14 cellular contexts compared by ENCODE assay signal in genomic region chr11:95157824-95158223, GRCh38.
DNase-seq lines count a peak whose midpoint lies in the region; ATAC-seq and TF ChIP-seq lines count a peak whose summit lies in the region.
"Had no signal": no experiment of that assay in that cellular context is flagged by ENCODE, and none has a peak within 500 bp of the region (broad histone marks: within the 10 kb centered on the region; RNA-seq: fewer than 3 reads in every experiment).

No MANE protein-coding gene starts in this region.

- H3K27ac ChIP-seq in left lung (peak overlapping the region in 1 of 2 donors; percentile 34), thymus (ENCODE audit: low read depth) (peak overlapping the region; percentile 59)
- H3K27ac ChIP-seq: foreskin keratinocyte had no signal

- H3K4me3 Mint-ChIP-seq in activated T-cell treated with anti-CD3 and anti-CD28 coated beads, Interleukin-2, amount 50 U/mL, for 72 hours: no peak overlapping the region
- H3K4me3 Mint-ChIP-seq in activated T-helper 2 cell treated with anti-CD3 and anti-CD28 coated beads, Interferon-gamma antibody, Interleukin-2, Interleukin-4, amounts not matched to agents 10 μg/mL and 5 μg/mL and 100 μg/mL, durations not matched to agents 14 hours and 24 hours and 36 hours (ENCODE audit: low read depth): no peak overlapping the region
- H3K4me3 Mint-ChIP-seq: type B pancreatic cell had no signal

- DNase-seq in activated T-cell treated with anti-CD3 and anti-CD28 coated beads, Interleukin-2, amount 50 U/mL, for 72 hours: no peak
- DNase-seq in activated T-cell treated with anti-CD3 and anti-CD28 coated beads, Interleukin-2, amount 50 U/mL, for 48 hours: no peak
- no peak for DNase-seq in activated T-helper 2 cell treated with anti-CD3 and anti-CD28 coated beads, Interferon-gamma antibody, Interleukin-2, Interleukin-4, amounts not matched to agents 10 μg/mL and 5 μg/mL and 100 μg/mL, durations not matched to agents 14 hours and 24 hours and 36 hours (ENCODE audit: low spot score)
- DNase-seq in left lung (no peak), NOMO-1 treated with DMSO at 0.1 percent for 48 hours (lab: John Stamatoyannopoulos, UW; ENCODE audit: unreplicated experiment) (no peak), NCI-H748 (lab: John Stamatoyannopoulos, UW; ENCODE audit: unreplicated experiment) (no peak)
- DNase-seq in stimulated activated CD4-positive, alpha-beta T cell treated with anti-CD3 and anti-CD28 coated beads, Interleukin-1b, Interleukin-23, amount 100 ng/mL, for 48 hours: no peak
- DNase-seq: foreskin keratinocyte, GOT3, NCI-H1930, NCI-H524 treated with DMSO at 0.1 percent for 48 hours had no signal

- intact Hi-C loops in activated T-helper 2 cell treated with anti-CD3 and anti-CD28 coated beads, Interferon-gamma antibody, Interleukin-2, Interleukin-4, amounts not matched to agents 10 μg/mL and 5 μg/mL and 100 μg/mL, durations not matched to agents 14 hours and 24 hours and 36 hours (cut with micrococcal nuclease): no loop called here
- intact Hi-C loops in left lung (cut with DNase I): loop anchor here (5.0 to 10.0 kb wide), 2 partner anchors 547 to 549 kb away; no protein-coding TSS in a partner anchor

- H3K27me3 Mint-ChIP-seq in activated T-cell treated with anti-CD3 and anti-CD28 coated beads, Interleukin-2, amount 50 U/mL, for 72 hours (ENCODE audit: low read depth): no peaks in the 10 kb centered on the region
- H3K27me3 Mint-ChIP-seq in activated T-helper 2 cell treated with anti-CD3 and anti-CD28 coated beads, Interferon-gamma antibody, Interleukin-2, Interleukin-4, amounts not matched to agents 10 μg/mL and 5 μg/mL and 100 μg/mL, durations not matched to agents 14 hours and 24 hours and 36 hours (ENCODE audit: low read depth): no peaks in the 10 kb centered on the region
- H3K27me3 Mint-ChIP-seq: type B pancreatic cell had no signal

- H3K4me1 ChIP-seq in left lung (peaks cover 4 to 12% of the 10 kb centered on the region in 2 donors), thymus (ENCODE audit: control insufficient read depth, insufficient read depth, low read length) (peaks cover 12% of the 10 kb centered on the region)
- H3K4me1 ChIP-seq: foreskin keratinocyte had no signal

- no peaks in the 10 kb centered on the region for H3K36me3 ChIP-seq in left lung
- H3K36me3 ChIP-seq in thymus (ENCODE audit: control insufficient read depth, insufficient read depth): no peaks in the 10 kb centered on the region

- no peaks in the 10 kb centered on the region for H3K36me3 Mint-ChIP-seq in activated T-cell treated with anti-CD3 and anti-CD28 coated beads, Interleukin-2, amount 50 U/mL, for 72 hours (ENCODE audit: insufficient read depth in 2 of 2)
- H3K36me3 Mint-ChIP-seq in activated T-helper 2 cell treated with anti-CD3 and anti-CD28 coated beads, Interferon-gamma antibody, Interleukin-2, Interleukin-4, amounts not matched to agents 10 μg/mL and 5 μg/mL and 100 μg/mL, durations not matched to agents 14 hours and 24 hours and 36 hours (ENCODE audit: low read depth): peaks cover 28% of the 10 kb centered on the region

- no peak overlapping the region for H3K4me3 ChIP-seq in left lung
- H3K4me3 ChIP-seq in thymus (ENCODE audit: low read length): no peak overlapping the region

- 87% methylated on average over 1 of the region's 1 CpG for WGBS in thymus

- H3K27ac Mint-ChIP-seq in activated T-cell treated with anti-CD3 and anti-CD28 coated beads, Interleukin-2, amount 50 U/mL, for 72 hours: peak overlapping the region; percentile 1
- peak overlapping the region; percentile 73 for H3K27ac Mint-ChIP-seq in activated T-helper 2 cell treated with anti-CD3 and anti-CD28 coated beads, Interferon-gamma antibody, Interleukin-2, Interleukin-4, amounts not matched to agents 10 μg/mL and 5 μg/mL and 100 μg/mL, durations not matched to agents 14 hours and 24 hours and 36 hours
- H3K27ac Mint-ChIP-seq: type B pancreatic cell had no signal

- H3K27me3 ChIP-seq in left lung (no peaks in the 10 kb centered on the region), thymus (ENCODE audit: control insufficient read depth, insufficient read depth) (no peaks in the 10 kb centered on the region)
- H3K27me3 ChIP-seq: foreskin keratinocyte had no signal

- no peaks in the 10 kb centered on the region for H3K9me3 ChIP-seq in left lung
- H3K9me3 ChIP-seq in thymus (ENCODE audit: control insufficient read depth): no peaks in the 10 kb centered on the region

- H3K9me3 Mint-ChIP-seq in activated T-cell treated with anti-CD3 and anti-CD28 coated beads, Interleukin-2, amount 50 U/mL, for 72 hours: no peaks in the 10 kb centered on the region
- H3K9me3 Mint-ChIP-seq in activated T-helper 2 cell treated with anti-CD3 and anti-CD28 coated beads, Interferon-gamma antibody, Interleukin-2, Interleukin-4, amounts not matched to agents 10 μg/mL and 5 μg/mL and 100 μg/mL, durations not matched to agents 14 hours and 24 hours and 36 hours: no peaks in the 10 kb centered on the region
- H3K9me3 Mint-ChIP-seq: type B pancreatic cell had no signal

- TF ChIP-seq CTCF in left lung (IDR thresholded peaks at IDR 0.05): no peak

- no peak for ATAC-seq in activated T-cell treated with anti-CD3 and anti-CD28 coated beads, Interleukin-2, amount 50 U/mL, for 72 hours (replicated peaks in 1 of 2)
- peak; percentile 4 for ATAC-seq in left lung
- ATAC-seq: foreskin keratinocyte, Panc1 had no signal

- peaks cover 34% of the 10 kb centered on the region for H3K4me1 Mint-ChIP-seq in activated T-cell treated with anti-CD3 and anti-CD28 coated beads, Interleukin-2, amount 50 U/mL, for 72 hours (ENCODE audit: low read depth)
- peaks cover 38% of the 10 kb centered on the region for H3K4me1 Mint-ChIP-seq in activated T-helper 2 cell treated with anti-CD3 and anti-CD28 coated beads, Interferon-gamma antibody, Interleukin-2, Interleukin-4, amounts not matched to agents 10 μg/mL and 5 μg/mL and 100 μg/mL, durations not matched to agents 14 hours and 24 hours and 36 hours (ENCODE audit: low read depth)
